21 cellular contexts compared by ENCODE assay signal in genomic region chr7:132934017-132934416, GRCh38.
"Had no signal": no experiment of that assay in that cellular context is flagged by ENCODE, and none has a peak within 500 bp of the region (broad histone marks: within the 10 kb centered on the region; RNA-seq: fewer than 3 reads in every experiment).

No MANE protein-coding gene starts in this region.

- H3K4me3 Mint-ChIP-seq: activated T-cell treated with anti-CD3 and anti-CD28 coated beads, Interleukin-2, amount 50 U/mL, for 4 hours; stimulated activated naive CD8-positive, alpha-beta T cell treated with anti-CD3 and anti-CD28 coated beads, Interleukin-15, amount 100 ng/mL, for 72 hours; T-helper 1 cell treated with Interleukin-12 subunit alpha and Interleukin-12 subunit beta and Interleukin-4 antibody, amounts not matched to agents 30 μg/mL and 1 μg/mL, for 36 hours; type B pancreatic cell had no signal

- H3K9me3 Mint-ChIP-seq: activated T-cell treated with anti-CD3 and anti-CD28 coated beads, Interleukin-2, amount 50 U/mL, for 4 hours; T-helper 1 cell treated with Interleukin-12 subunit alpha and Interleukin-12 subunit beta and Interleukin-4 antibody, amounts not matched to agents 30 μg/mL and 1 μg/mL, for 36 hours; type B pancreatic cell had no signal

- DNase-seq: activated CD4-positive, alpha-beta T cell treated with anti-CD3 and anti-CD28 coated beads for 48 hours; activated CD4-positive, alpha-beta T cell treated with anti-CD3 and anti-CD28 coated beads, Interleukin-2, amount 50 U/mL, for 48 hours; activated CD8-positive, alpha-beta memory T cell treated with anti-CD3 and anti-CD28 coated beads, Interleukin-2, amount 50 U/mL, for 48 hours; activated naive CD4-positive, alpha-beta T cell; activated T-cell treated with anti-CD3 and anti-CD28 coated beads, Interleukin-2, amount 50 U/mL, for 4 hours; adrenal gland; aorta; body of pancreas; effector memory CD4-positive, alpha-beta T cell; left lung; mucosa of descending colon; stimulated activated CD4-positive, alpha-beta T cell treated with anti-CD3 and anti-CD28 coated beads, Interleukin-2, amount 100 ng/mL, for 48 hours; stimulated activated naive CD8-positive, alpha-beta T cell treated with anti-CD3 and anti-CD28 coated beads, Interleukin-15, amount 100 ng/mL, for 72 hours; substantia nigra; T-helper 9 cell; uterus had no signal

- H3K27ac Mint-ChIP-seq: T-helper 1 cell treated with Interleukin-12 subunit alpha and Interleukin-12 subunit beta and Interleukin-4 antibody, amounts not matched to agents 30 μg/mL and 1 μg/mL, for 36 hours; type B pancreatic cell had no signal

- H3K27me3 Mint-ChIP-seq: natural killer cell treated with Interleukin-12 subunit alpha and Interleukin-12 subunit beta and Interleukin-15 and Interleukin-18, amount 100 ng/mL, for 72 hours; stimulated activated naive CD8-positive, alpha-beta T cell treated with anti-CD3 and anti-CD28 coated beads, Interleukin-15, amount 100 ng/mL, for 72 hours; type B pancreatic cell had no signal

- ATAC-seq: activated CD4-positive, CD25-positive, alpha-beta regulatory T cell treated with anti-CD3 and anti-CD28 coated beads, Interleukin-2, amount 50 U/mL, for 24 hours; activated naive CD4-positive, alpha-beta T cell treated with anti-CD3 and anti-CD28 coated beads, Interleukin-2, amount 50 U/mL, for 72 hours; body of pancreas; left lung; mucosa of descending colon; natural killer cell treated with Interleukin-12 subunit alpha and Interleukin-12 subunit beta and Interleukin-15 and Interleukin-18, amount 100 ng/mL, for 72 hours; stimulated activated naive CD8-positive, alpha-beta T cell treated with anti-CD3 and anti-CD28 coated beads, Interleukin-15, amount 100 ng/mL, for 72 hours had no signal
